In genomic region chr1:102572637-102573036, GRCh38 we compare ENCODE assay signal across 1 cellular context.
TF ChIP-seq lines count a peak whose summit lies in the region.

No MANE protein-coding gene starts in this region.

TF ChIP-seq in GM23338, 12 proteins besides CTCF, POLR2A, EP300 and RAD21 (continued from another document):
- TF ChIP-seq, protein P1, sequence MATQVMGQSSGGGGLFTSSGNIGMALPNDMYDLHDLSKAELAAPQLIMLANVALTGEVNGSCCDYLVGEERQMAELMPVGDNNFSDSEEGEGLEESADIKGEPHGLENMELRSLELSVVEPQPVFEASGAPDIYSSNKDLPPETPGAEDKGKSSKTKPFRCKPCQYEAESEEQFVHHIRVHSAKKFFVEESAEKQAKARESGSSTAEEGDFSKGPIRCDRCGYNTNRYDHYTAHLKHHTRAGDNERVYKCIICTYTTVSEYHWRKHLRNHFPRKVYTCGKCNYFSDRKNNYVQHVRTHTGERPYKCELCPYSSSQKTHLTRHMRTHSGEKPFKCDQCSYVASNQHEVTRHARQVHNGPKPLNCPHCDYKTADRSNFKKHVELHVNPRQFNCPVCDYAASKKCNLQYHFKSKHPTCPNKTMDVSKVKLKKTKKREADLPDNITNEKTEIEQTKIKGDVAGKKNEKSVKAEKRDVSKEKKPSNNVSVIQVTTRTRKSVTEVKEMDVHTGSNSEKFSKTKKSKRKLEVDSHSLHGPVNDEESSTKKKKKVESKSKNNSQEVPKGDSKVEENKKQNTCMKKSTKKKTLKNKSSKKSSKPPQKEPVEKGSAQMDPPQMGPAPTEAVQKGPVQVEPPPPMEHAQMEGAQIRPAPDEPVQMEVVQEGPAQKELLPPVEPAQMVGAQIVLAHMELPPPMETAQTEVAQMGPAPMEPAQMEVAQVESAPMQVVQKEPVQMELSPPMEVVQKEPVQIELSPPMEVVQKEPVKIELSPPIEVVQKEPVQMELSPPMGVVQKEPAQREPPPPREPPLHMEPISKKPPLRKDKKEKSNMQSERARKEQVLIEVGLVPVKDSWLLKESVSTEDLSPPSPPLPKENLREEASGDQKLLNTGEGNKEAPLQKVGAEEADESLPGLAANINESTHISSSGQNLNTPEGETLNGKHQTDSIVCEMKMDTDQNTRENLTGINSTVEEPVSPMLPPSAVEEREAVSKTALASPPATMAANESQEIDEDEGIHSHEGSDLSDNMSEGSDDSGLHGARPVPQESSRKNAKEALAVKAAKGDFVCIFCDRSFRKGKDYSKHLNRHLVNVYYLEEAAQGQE (IDR thresholded peaks at IDR 0.05; ENCODE audit: unreplicated experiment) = no peak
- TF ChIP-seq JUNB (IDR thresholded peaks at IDR 0.05; ENCODE audit: unreplicated experiment) (no peak), CREB1 (CRISPR knock-in tag; IDR thresholded peaks at IDR 0.05; ENCODE audit: low read depth) (no peak), ZNF331 (CRISPR knock-in tag; IDR thresholded peaks at IDR 0.05; ENCODE audit: low read depth) (no peak), ZNF462 (CRISPR knock-in tag; IDR thresholded peaks at IDR 0.05) (no peak), EZH2phosphoT487 (IDR thresholded peaks at IDR 0.05; ENCODE audit: unreplicated experiment) (no peak), STAT1 (IDR thresholded peaks at IDR 0.05; ENCODE audit: unreplicated experiment) (no peak), NANOG (IDR thresholded peaks at IDR 0.05; ENCODE audit: borderline replicate concordance) (no peak), POLR2AphosphoS5 (IDR thresholded peaks at IDR 0.05; ENCODE audit: low read depth) (no peak)
TF ChIP-seq in GM23338: peak in this region for 0.
